Comparison of ENCODE assay signal across 14 cellular contexts in genomic region chr5:122967625-122968024, GRCh38.
DNase-seq lines count a peak whose midpoint lies in the region; ATAC-seq and TF ChIP-seq lines count a peak whose summit lies in the region.
"Had no signal": no experiment of that assay in that cellular context is flagged by ENCODE, and none has a peak within 500 bp of the region (broad histone marks: within the 10 kb centered on the region; RNA-seq: fewer than 3 reads in every experiment).

No MANE protein-coding gene starts in this region.

- H3K4me3 Mint-ChIP-seq in activated T-cell treated with anti-CD3 and anti-CD28 coated beads, Interleukin-2, amount 50 U/mL, for 72 hours = no peak overlapping the region

- H3K9ac ChIP-seq in neuronal stem cell (ENCODE audit: low read depth, low read length, poor library complexity) = no peak overlapping the region

- H2BK12ac ChIP-seq in neuronal stem cell (ENCODE audit: low read length) = no peak overlapping the region

- H3K4me3 ChIP-seq in epithelial cell of proximal tubule (ENCODE audit: low read depth, low read length) = no peak overlapping the region
- no peak overlapping the region for H3K4me3 ChIP-seq in vagina
- no peak overlapping the region for H3K4me3 ChIP-seq in neuronal stem cell (ENCODE audit: low read length in 2 of 2)
- H3K4me3 ChIP-seq: lung, prostate gland, tibial artery had no signal

- no CpG with 5 or more reads among the region's 8 CpGs for WGBS in neuronal stem cell (ENCODE audit: extremely low coverage in 2 of 2, insufficient read length in 2 of 2, insufficient replicate concordance in 1 of 2), 2 donors

- H3K36me3 ChIP-seq in vagina = no peaks in the 10 kb centered on the region
- no peaks in the 10 kb centered on the region for H3K36me3 ChIP-seq in neuronal stem cell (replicated peaks in 1 of 2; ENCODE audit: control insufficient read depth in 2 of 2, insufficient read depth in 2 of 2, low read length in 2 of 2)
- H3K36me3 ChIP-seq: prostate gland, tibial artery had no signal

- H3K18ac ChIP-seq in neuronal stem cell (ENCODE audit: low read length) = no peak overlapping the region

- H2BK5ac ChIP-seq in neuronal stem cell (ENCODE audit: low read length) = no peak overlapping the region

- ATAC-seq in GM18861 (IDR thresholded peaks at IDR 0.05; ENCODE audit: unreplicated experiment) (peak; percentile 97), GM21515 (IDR thresholded peaks at IDR 0.05; ENCODE audit: unreplicated experiment) (peak; percentile 85), HG03097 (IDR thresholded peaks at IDR 0.05; ENCODE audit: low FRiP score, unreplicated experiment) (peak; percentile 96)
- no peak for ATAC-seq in activated T-cell treated with anti-CD3 and anti-CD28 coated beads, Interleukin-2, amount 50 U/mL, for 72 hours (replicated peaks in 1 of 2)

- H3K9me3 ChIP-seq in vagina (no peaks in the 10 kb centered on the region), neuronal stem cell (replicated peaks in 1 of 2; ENCODE audit: control insufficient read depth in 2 of 2, insufficient read depth in 1 of 2, low read depth in 1 of 2, low read length in 2 of 2) (no peaks in the 10 kb centered on the region)
- H3K9me3 ChIP-seq: prostate gland, tibial artery had no signal

- DNase-seq in epithelial cell of proximal tubule (ENCODE audit: low read depth) (peak; percentile 26), vagina (ENCODE audit: extremely low spot score in 2 of 2) (no peak), neuronal stem cell (ENCODE audit: low spot score) (no peak)
- DNase-seq in activated T-cell treated with anti-CD3 and anti-CD28 coated beads, Interleukin-2, amount 50 U/mL, for 72 hours = no peak
- no peak for DNase-seq in activated CD4-positive, CD25-positive, alpha-beta regulatory T cell (lab: John Stamatoyannopoulos, UW)
- DNase-seq: activated effector memory CD4-positive, alpha-beta T cell treated with anti-CD3 and anti-CD28 coated beads, Interleukin-2, amount 50 U/mL, for 16 hours; NCI-H187 treated with DMSO at 0.1 percent for 48 hours; tibial artery had no signal

- H3K23ac ChIP-seq in neuronal stem cell (ENCODE audit: low read depth, low read length, poor library complexity) = no peak overlapping the region

- intact Hi-C loops in vagina (cut with DNase I) = no loop called here

- H3K27ac Mint-ChIP-seq in activated T-cell treated with anti-CD3 and anti-CD28 coated beads, Interleukin-2, amount 50 U/mL, for 72 hours = no peak overlapping the region

- H3K36me3 Mint-ChIP-seq in activated T-cell treated with anti-CD3 and anti-CD28 coated beads, Interleukin-2, amount 50 U/mL, for 72 hours (ENCODE audit: insufficient read depth in 2 of 2) = no peaks in the 10 kb centered on the region

- no peak for TF ChIP-seq POLR2A in vagina (IDR thresholded peaks at IDR 0.05)

- H3K4me1 Mint-ChIP-seq in activated T-cell treated with anti-CD3 and anti-CD28 coated beads, Interleukin-2, amount 50 U/mL, for 72 hours (ENCODE audit: low read depth) = no peaks in the 10 kb centered on the region

- H3K79me1 ChIP-seq in neuronal stem cell (ENCODE audit: low read depth, low read length) = no peaks in the 10 kb centered on the region

- no peak overlapping the region for H3K4me2 ChIP-seq in neuronal stem cell (ENCODE audit: insufficient read depth, low read length, poor library complexity, severe bottlenecking)

- H4K91ac ChIP-seq in neuronal stem cell (ENCODE audit: low read depth, low read length, poor library complexity) = no peak overlapping the region

- H3K27ac ChIP-seq in vagina (no peak overlapping the region), neuronal stem cell (replicated peaks; ENCODE audit: low read length) (no peak overlapping the region)
- H3K27ac ChIP-seq: prostate gland, RWPE1, tibial artery had no signal

- H3K14ac ChIP-seq in neuronal stem cell (ENCODE audit: low read length) = no peak overlapping the region

- H3K4ac ChIP-seq in neuronal stem cell (ENCODE audit: low read length) = no peak overlapping the region

- H2BK15ac ChIP-seq in neuronal stem cell (ENCODE audit: low read length) = no peak overlapping the region

- H3K4me1 ChIP-seq in vagina (no peaks in the 10 kb centered on the region), neuronal stem cell (ENCODE audit: control insufficient read depth in 2 of 2, insufficient read depth in 1 of 2, low read depth in 1 of 2, low read length in 2 of 2) (no peaks in the 10 kb centered on the region)
- H3K4me1 ChIP-seq: prostate gland, tibial artery had no signal

- H3K27me3 ChIP-seq in vagina (no peaks in the 10 kb centered on the region), neuronal stem cell (ENCODE audit: control insufficient read depth in 3 of 3, insufficient read depth in 3 of 3, low read depth in 1 of 3, low read length in 3 of 3) (no peaks in the 10 kb centered on the region)
- H3K27me3 ChIP-seq: tibial artery had no signal

- no peak overlapping the region for H2AK5ac ChIP-seq in neuronal stem cell (ENCODE audit: low read depth, low read length)

- H2BK120ac ChIP-seq in neuronal stem cell (ENCODE audit: low read depth, low read length) = no peak overlapping the region

- no peak overlapping the region for H4K8ac ChIP-seq in neuronal stem cell (ENCODE audit: low read depth, low read length)

- H3K27me3 Mint-ChIP-seq in activated T-cell treated with anti-CD3 and anti-CD28 coated beads, Interleukin-2, amount 50 U/mL, for 72 hours (ENCODE audit: low read depth) = no peaks in the 10 kb centered on the region

- H3K9me3 Mint-ChIP-seq in activated T-cell treated with anti-CD3 and anti-CD28 coated beads, Interleukin-2, amount 50 U/mL, for 72 hours = peaks cover 0 to 1% of the 10 kb centered on the region in 2 donors

- H2AFZ ChIP-seq in neuronal stem cell (ENCODE audit: low read length) = no peak overlapping the region

- TF ChIP-seq CTCF in epithelial cell of proximal tubule (conservative IDR thresholded peaks at IDR 0.05; ENCODE audit: low read depth, low read length) = no peak
- no peak for TF ChIP-seq CTCF in vagina (IDR thresholded peaks at IDR 0.05)

Comparison
In these comparisons a context has a peak if more than half of its experiments do, and no peak if none do; other contexts are left out.
1. ATAC-seq: peak in GM18861 (single experiment), GM21515 (single experiment) and HG03097 (single experiment); none in activated T-cell treated with anti-CD3 and anti-CD28 coated beads, Interleukin-2, amount 50 U/mL, for 72 hours (0 of 2).